In the genomic region with DNA sequence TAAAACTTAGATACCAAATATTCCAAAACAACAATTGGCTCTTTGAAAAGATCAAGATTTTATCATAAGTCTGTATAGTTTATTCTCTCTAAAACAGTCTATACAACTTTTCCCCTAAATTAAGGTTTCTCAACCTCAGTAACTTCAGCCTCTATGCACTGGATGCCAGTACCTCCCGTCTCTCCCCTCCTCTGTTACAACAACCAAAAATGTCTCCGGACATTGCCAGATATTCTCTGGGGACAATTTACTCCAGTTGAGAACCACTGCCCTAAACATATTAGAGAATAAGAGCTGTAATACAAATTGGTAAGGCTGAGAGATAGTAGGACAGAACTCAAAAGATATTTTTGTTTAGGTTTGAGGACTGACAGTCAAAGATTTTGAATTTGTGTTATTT, we compare ENCODE assay signal across 18 cellular contexts.
"Had no signal": no experiment of that assay in that cellular context is flagged by ENCODE, and none has a peak within 500 bp of the region (broad histone marks: within the 10 kb centered on the region; RNA-seq: fewer than 3 reads in every experiment).

No MANE protein-coding gene starts in this region.

- H3K4me3 Mint-ChIP-seq: activated CD4-positive, alpha-beta memory T cell treated with anti-CD3 and anti-CD28 coated beads, Interleukin-2, amount 10 ng/mL, durations not matched to agents 7 days and 5 days; activated naive CD8-positive, alpha-beta T cell treated with anti-CD3 and anti-CD28 coated beads, Interleukin-2, amount 10 ng/mL, durations not matched to agents 7 days and 5 days; activated T-cell treated with anti-CD3 and anti-CD28 coated beads, Interleukin-2, amount 50 U/mL, for 4 hours; effector memory CD8-positive, alpha-beta T cell; memory B cell; natural killer cell treated with Interleukin-12 subunit alpha and Interleukin-12 subunit beta and Interleukin-15 and Interleukin-18, amount 100 ng/mL, for 72 hours; T-helper 17 cell had no signal

- DNase-seq: activated CD4-positive, alpha-beta memory T cell treated with anti-CD3 and anti-CD28 coated beads, Interleukin-2, amount 10 ng/mL, durations not matched to agents 7 days and 5 days; activated CD4-positive, alpha-beta T cell treated with anti-CD3 and anti-CD28 coated beads for 4 hours; activated effector memory CD4-positive, alpha-beta T cell treated with anti-CD3 and anti-CD28 coated beads, Interleukin-2, amount 50 U/mL, for 16 hours; activated naive CD8-positive, alpha-beta T cell treated with anti-CD3 and anti-CD28 coated beads, Interleukin-2, amount 10 ng/mL, durations not matched to agents 7 days and 5 days; activated T-cell treated with anti-CD3 and anti-CD28 coated beads, Interleukin-2, amount 50 U/mL, for 4 hours; dermis blood vessel endothelial cell; effector memory CD8-positive, alpha-beta T cell; kidney glomerular epithelial cell; left ventricle myocardium superior; nucleus accumbens; right lobe of liver; SHP77 treated with DMSO at 0.1 percent for 48 hours; stimulated activated CD4-positive, alpha-beta T cell treated with anti-CD3 and anti-CD28 coated beads, Interleukin-1b, Interleukin-23, amount 100 ng/mL, for 48 hours; T-helper 17 cell; trophoblast cell had no signal

- H3K9me3 Mint-ChIP-seq: activated CD4-positive, alpha-beta memory T cell treated with anti-CD3 and anti-CD28 coated beads, Interleukin-2, amount 10 ng/mL, durations not matched to agents 7 days and 5 days; activated naive CD8-positive, alpha-beta T cell treated with anti-CD3 and anti-CD28 coated beads, Interleukin-2, amount 10 ng/mL, durations not matched to agents 7 days and 5 days; activated T-cell treated with anti-CD3 and anti-CD28 coated beads, Interleukin-2, amount 50 U/mL, for 4 hours; effector memory CD8-positive, alpha-beta T cell; memory B cell; natural killer cell treated with Interleukin-12 subunit alpha and Interleukin-12 subunit beta and Interleukin-15 and Interleukin-18, amount 100 ng/mL, for 72 hours had no signal

- H3K27ac ChIP-seq: prostate gland, right lobe of liver had no signal

- H3K4me3 ChIP-seq: prostate gland, right lobe of liver had no signal

- ATAC-seq: activated T-cell treated with anti-CD3 and anti-CD28 coated beads, Interleukin-2, amount 50 U/mL, for 4 hours; effector memory CD8-positive, alpha-beta T cell; left ventricle myocardium superior; natural killer cell treated with Interleukin-12 subunit alpha and Interleukin-12 subunit beta and Interleukin-15 and Interleukin-18, amount 100 ng/mL, for 72 hours; right lobe of liver; T-helper 17 cell had no signal

- H3K27me3 Mint-ChIP-seq: activated CD4-positive, alpha-beta memory T cell treated with anti-CD3 and anti-CD28 coated beads, Interleukin-2, amount 10 ng/mL, durations not matched to agents 7 days and 5 days; activated naive CD8-positive, alpha-beta T cell treated with anti-CD3 and anti-CD28 coated beads, Interleukin-2, amount 10 ng/mL, durations not matched to agents 7 days and 5 days; effector memory CD8-positive, alpha-beta T cell; memory B cell; natural killer cell treated with Interleukin-12 subunit alpha and Interleukin-12 subunit beta and Interleukin-15 and Interleukin-18, amount 100 ng/mL, for 72 hours; T-helper 17 cell had no signal

- H3K4me1 Mint-ChIP-seq: activated CD4-positive, alpha-beta memory T cell treated with anti-CD3 and anti-CD28 coated beads, Interleukin-2, amount 10 ng/mL, durations not matched to agents 7 days and 5 days; activated naive CD8-positive, alpha-beta T cell treated with anti-CD3 and anti-CD28 coated beads, Interleukin-2, amount 10 ng/mL, durations not matched to agents 7 days and 5 days; memory B cell; T-helper 17 cell had no signal

- H3K27me3 ChIP-seq: right lobe of liver had no signal

- H3K27ac Mint-ChIP-seq: activated CD4-positive, alpha-beta memory T cell treated with anti-CD3 and anti-CD28 coated beads, Interleukin-2, amount 10 ng/mL, durations not matched to agents 7 days and 5 days; activated naive CD8-positive, alpha-beta T cell treated with anti-CD3 and anti-CD28 coated beads, Interleukin-2, amount 10 ng/mL, durations not matched to agents 7 days and 5 days; memory B cell; natural killer cell treated with Interleukin-12 subunit alpha and Interleukin-12 subunit beta and Interleukin-15 and Interleukin-18, amount 100 ng/mL, for 72 hours; T-helper 17 cell had no signal

- H3K36me3 ChIP-seq: prostate gland had no signal

- H3K9me3 ChIP-seq: prostate gland, right lobe of liver had no signal

- H3K36me3 Mint-ChIP-seq: natural killer cell treated with Interleukin-12 subunit alpha and Interleukin-12 subunit beta and Interleukin-15 and Interleukin-18, amount 100 ng/mL, for 72 hours had no signal

- H3K4me1 ChIP-seq: prostate gland, right lobe of liver had no signal
